Comparison of ENCODE assay signal across 17 cellular contexts in the genomic region with DNA sequence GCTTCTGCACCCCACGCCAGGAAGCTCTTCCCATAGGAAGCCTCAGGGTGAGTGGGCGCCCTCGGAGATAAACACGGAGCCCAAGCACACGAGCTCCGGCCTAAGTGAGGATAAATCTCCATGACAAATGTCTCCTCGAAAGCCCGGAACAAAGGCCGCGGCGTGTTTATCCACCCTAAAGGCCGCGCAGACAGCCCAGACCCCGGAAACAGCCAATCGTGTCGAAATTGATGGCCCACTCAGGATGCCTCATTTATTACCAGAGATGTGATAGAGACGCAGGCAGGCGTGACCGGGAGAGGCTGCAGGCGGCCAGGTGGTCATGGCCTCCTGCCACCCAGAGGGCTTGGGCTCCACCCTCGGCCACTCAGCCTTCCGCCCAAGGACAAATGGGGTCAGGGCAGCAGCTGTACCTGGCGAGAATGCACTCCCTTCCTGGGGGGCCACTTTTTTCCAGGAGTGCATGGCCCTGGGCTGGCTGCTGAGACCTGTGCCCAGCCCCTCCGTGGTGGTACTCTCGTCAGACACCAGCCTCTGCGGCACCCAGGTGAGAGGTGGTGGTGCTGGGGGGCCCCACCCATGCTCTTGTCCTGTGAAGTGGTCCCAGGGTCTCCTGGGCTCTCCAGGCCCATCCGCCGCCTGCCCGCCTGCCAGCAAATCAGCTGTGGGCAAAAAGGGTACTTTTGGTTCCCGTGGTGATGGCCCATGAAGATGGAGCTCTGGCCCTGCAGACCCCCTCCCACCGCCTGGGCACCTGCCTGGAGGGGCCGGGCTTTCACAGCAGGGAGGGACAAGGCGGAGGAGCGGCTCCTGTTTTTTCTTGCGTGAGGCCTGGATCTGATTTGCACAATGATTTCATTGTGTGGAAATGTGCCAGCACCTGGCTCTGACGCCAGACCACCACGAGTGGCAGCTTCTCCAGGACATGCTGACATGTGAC.
A peak's percentile ranks its signal among the peaks of the same experiment; 100 is the strongest.
DNase-seq lines count a peak whose midpoint lies in the region; ATAC-seq and TF ChIP-seq lines count a peak whose summit lies in the region.
"Had no signal": no experiment of that assay in that cellular context is flagged by ENCODE, and none has a peak within 500 bp of the region (broad histone marks: within the 10 kb centered on the region; RNA-seq: fewer than 3 reads in every experiment).

No MANE protein-coding gene starts in this region.

- ATAC-seq in Right ventricle myocardium inferior: no peak
- no peak for ATAC-seq in aorta (ENCODE audit: low FRiP score)
- ATAC-seq in HG03135 (IDR thresholded peaks at IDR 0.05; ENCODE audit: unreplicated experiment): no peak
- ATAC-seq: activated naive CD4-positive, alpha-beta T cell treated with anti-CD3 and anti-CD28 coated beads, Interleukin-2, amount 50 U/mL, for 72 hours; mucosa of descending colon; stimulated activated effector memory CD8-positive, alpha-beta T cell treated with anti-CD3 and anti-CD28 coated beads, Interleukin-12 subunit alpha, Interleukin-12 subunit beta, amount 100 ng/mL, for 72 hours had no signal

- H3K4me3 ChIP-seq in left ventricle myocardium inferior (no peak overlapping the region), aorta (ENCODE audit: low read length in 2 of 2) (no peak overlapping the region)
- H3K4me3 ChIP-seq: HAP-1, mucosa of descending colon had no signal

- H3K36me3 Mint-ChIP-seq in chondrocyte (ENCODE audit: low read depth): no peaks in the 10 kb centered on the region
- H3K36me3 Mint-ChIP-seq: activated naive CD4-positive, alpha-beta T cell treated with anti-CD3 and anti-CD28 coated beads, Interleukin-2, amount 50 U/mL, for 72 hours; CD14-positive monocyte; stimulated activated effector memory CD8-positive, alpha-beta T cell treated with anti-CD3 and anti-CD28 coated beads, Interleukin-12 subunit alpha, Interleukin-12 subunit beta, amount 100 ng/mL, for 72 hours had no signal

- H3K27me3 ChIP-seq in left ventricle myocardium inferior (ENCODE audit: low read depth) (peaks cover 53% of the 10 kb centered on the region), aorta (ENCODE audit: control insufficient read depth in 1 of 2, insufficient read depth in 2 of 2, low read length in 1 of 2) (no peaks in the 10 kb centered on the region)

- H3K4me1 ChIP-seq in left ventricle myocardium inferior: no peaks in the 10 kb centered on the region
- H3K4me1 ChIP-seq in aorta (ENCODE audit: control insufficient read depth in 1 of 2, insufficient read depth in 2 of 2, low read length in 2 of 2): no peaks in the 10 kb centered on the region
- H3K4me1 ChIP-seq: HAP-1 had no signal

- H3K4me1 Mint-ChIP-seq in chondrocyte (ENCODE audit: low read depth): no peaks in the 10 kb centered on the region
- H3K4me1 Mint-ChIP-seq: CD14-positive monocyte; stimulated activated effector memory CD8-positive, alpha-beta T cell treated with anti-CD3 and anti-CD28 coated beads, Interleukin-12 subunit alpha, Interleukin-12 subunit beta, amount 100 ng/mL, for 72 hours had no signal

- TF ChIP-seq CTCF in left ventricle myocardium inferior (IDR thresholded peaks at IDR 0.05; ENCODE audit: borderline replicate concordance) (no peak), chondrocyte (IDR thresholded peaks at IDR 0.05) (no peak)

- H3K27ac ChIP-seq in left ventricle myocardium inferior (replicated peaks) (no peak overlapping the region), aorta (ENCODE audit: low read depth in 1 of 2, low read length in 2 of 2) (no peak overlapping the region)

- intact Hi-C loops in Right ventricle myocardium inferior (cut with DNase I): no loop called here
- intact Hi-C loops in left ventricle myocardium inferior (cut with micrococcal nuclease): no loop called here
- intact Hi-C loops in aorta (cut with DNase I): no loop called here

- H3K27me3 Mint-ChIP-seq in chondrocyte (ENCODE audit: low read depth): peaks cover 17% of the 10 kb centered on the region

- H3K9me3 ChIP-seq in left ventricle myocardium inferior (replicated peaks) (peaks cover 6% of the 10 kb centered on the region), aorta (ENCODE audit: control insufficient read depth, low read length) (peaks cover 4% of the 10 kb centered on the region)
- H3K9me3 ChIP-seq: HAP-1, mucosa of descending colon had no signal

- no peak overlapping the region for H3K27ac Mint-ChIP-seq in chondrocyte (ENCODE audit: unreplicated experiment)
- H3K27ac Mint-ChIP-seq: activated naive CD4-positive, alpha-beta T cell treated with anti-CD3 and anti-CD28 coated beads, Interleukin-2, amount 50 U/mL, for 72 hours; CD14-positive monocyte; stimulated activated effector memory CD8-positive, alpha-beta T cell treated with anti-CD3 and anti-CD28 coated beads, Interleukin-12 subunit alpha, Interleukin-12 subunit beta, amount 100 ng/mL, for 72 hours had no signal

- H3K9me3 Mint-ChIP-seq in chondrocyte (ENCODE audit: low read depth): peaks cover 4% of the 10 kb centered on the region
- H3K9me3 Mint-ChIP-seq: CD14-positive monocyte; stimulated activated effector memory CD8-positive, alpha-beta T cell treated with anti-CD3 and anti-CD28 coated beads, Interleukin-12 subunit alpha, Interleukin-12 subunit beta, amount 100 ng/mL, for 72 hours had no signal

- H3K4me3 Mint-ChIP-seq in chondrocyte (ENCODE audit: unreplicated experiment): no peak overlapping the region
- H3K4me3 Mint-ChIP-seq: CD14-positive monocyte; stimulated activated effector memory CD8-positive, alpha-beta T cell treated with anti-CD3 and anti-CD28 coated beads, Interleukin-12 subunit alpha, Interleukin-12 subunit beta, amount 100 ng/mL, for 72 hours had no signal

- DNase-seq in Right ventricle myocardium inferior (ENCODE audit: missing footprints) (peak; percentile 56), left ventricle myocardium inferior (no peak), NCI-H345 (lab: John Stamatoyannopoulos, UW) (peak; percentile 90), chondrocyte (ENCODE audit: low spot score) (peak; percentile 86), aorta (peak; percentile 36 to 65), NCI-H524 treated with DMSO at 0.1 percent for 48 hours (lab: John Stamatoyannopoulos, UW) (no peak), HCEC 1CT (no peak)
- DNase-seq: DMS 273 treated with DMSO at 0.1 percent for 48 hours, GDM1, head of caudate nucleus, KBM-7 had no signal

- WGBS in aorta, 2 donors: 30 to 48% methylated on average over 37 of the region's 37 CpGs

- H3K36me3 ChIP-seq in left ventricle myocardium inferior (no peaks in the 10 kb centered on the region), aorta (ENCODE audit: control insufficient read depth in 1 of 2, insufficient read depth in 2 of 2, low read length in 1 of 2) (no peaks in the 10 kb centered on the region)
- H3K36me3 ChIP-seq: HAP-1 had no signal

Comparison
In these comparisons a context has a peak if more than half of its experiments do, and no peak if none do; other contexts are left out.
1. DNase-seq: peak in Right ventricle myocardium inferior (single experiment), NCI-H345 (single experiment), chondrocyte (single experiment) and aorta (2 of 2); none in left ventricle myocardium inferior (single experiment), NCI-H524 treated with DMSO at 0.1 percent for 48 hours (single experiment) and HCEC 1CT (single experiment).